Comparison of ENCODE assay signal across 25 cellular contexts in genomic region chr2:149180226-149180875, GRCh38.
DNase-seq lines count a peak whose midpoint lies in the region; ATAC-seq and TF ChIP-seq lines count a peak whose summit lies in the region.
"Had no signal": no experiment of that assay in that cellular context is flagged by ENCODE, and none has a peak within 500 bp of the region (broad histone marks: within the 10 kb centered on the region; RNA-seq: fewer than 3 reads in every experiment).

No MANE protein-coding gene starts in this region.

- H3K27ac ChIP-seq in foreskin keratinocyte (no peak overlapping the region), lower lobe of right lung (no peak overlapping the region)
- H3K27ac ChIP-seq: ovary, sigmoid colon, thoracic aorta had no signal

- CTCF ChIA-PET in BJ (lab: Yijun Ruan, JAX), result interaction anchor here (0.6 kb wide), 1 partner anchor 515 kb away, joined by 3 read pairs; no protein-coding TSS in a partner anchor

- H3K4me3 ChIP-seq in BJ (ENCODE audit: low read depth, low read length), result no peak overlapping the region
- no peak overlapping the region for H3K4me3 ChIP-seq in lower lobe of right lung
- H3K4me3 ChIP-seq: ovary, sigmoid colon, thoracic aorta had no signal

- DNase-seq in BJ (ENCODE audit: low read depth) (peak; percentile 14), M059J (ENCODE audit: low read depth) (peak; percentile 30), foreskin keratinocyte (no peak), progenitor cell of endocrine pancreas (ENCODE audit: low spot score, unreplicated experiment) (no peak), GDM1 (lab: John Stamatoyannopoulos, UW) (no peak), AML-193 (lab: John Stamatoyannopoulos, UW) (no peak), lower lobe of right lung (no peak)
- DNase-seq in activated CD4-positive, alpha-beta T cell treated with anti-CD3 and anti-CD28 coated beads, Interleukin-2, amount 50 U/mL, for 48 hours, result no peak
- DNase-seq: activated naive CD4-positive, alpha-beta T cell treated with anti-CD3 and anti-CD28 coated beads for 36 hours; activated T-cell treated with anti-CD3 and anti-CD28 coated beads, Interleukin-2, amount 50 U/mL, for 48 hours; aorta; CD8-positive, alpha-beta memory T cell; cerebellar nuclear complex; DMS53; head of caudate nucleus; NCI-H1105 treated with DMSO at 0.1 percent for 48 hours; NCI-H2081; ovary; sigmoid colon; stimulated activated CD4-positive, alpha-beta T cell treated with anti-CD3 and anti-CD28 coated beads, Interleukin-1b, Interleukin-23, amount 100 ng/mL, for 48 hours; T-helper 9 cell had no signal

- H3K36me3 ChIP-seq in BJ (ENCODE audit: control insufficient read depth, insufficient read depth, low read length), result no peaks in the 10 kb centered on the region
- H3K36me3 ChIP-seq in lower lobe of right lung, result no peaks in the 10 kb centered on the region
- H3K36me3 ChIP-seq: ovary, sigmoid colon, thoracic aorta had no signal

- H3K27me3 ChIP-seq in BJ (ENCODE audit: control insufficient read depth, insufficient read depth, low read length) (no peaks in the 10 kb centered on the region), foreskin keratinocyte (no peaks in the 10 kb centered on the region), lower lobe of right lung (ENCODE audit: low read depth) (no peaks in the 10 kb centered on the region)
- H3K27me3 ChIP-seq: ovary, sigmoid colon had no signal

- H3K9me3 ChIP-seq in lower lobe of right lung, result no peaks in the 10 kb centered on the region
- H3K9me3 ChIP-seq: ovary, sigmoid colon, thoracic aorta had no signal

- peaks cover 9% of the 10 kb centered on the region for H3K4me1 ChIP-seq in foreskin keratinocyte
- no peaks in the 10 kb centered on the region for H3K4me1 ChIP-seq in lower lobe of right lung
- H3K4me1 ChIP-seq: sigmoid colon had no signal

- peaks cover 21% of the 10 kb centered on the region for H3K36me3 Mint-ChIP-seq in progenitor cell of endocrine pancreas (ENCODE audit: insufficient read depth)
- H3K36me3 Mint-ChIP-seq: CD8-positive, alpha-beta memory T cell; stimulated activated memory B cell treated with anti-CD40 and anti-IgM and Interleukin-4, amounts not matched to agents 10 μg/mL and 1 μg/mL and 100 μg/mL, for 72 hours had no signal

- peaks cover 40% of the 10 kb centered on the region for H3K4me1 Mint-ChIP-seq in progenitor cell of endocrine pancreas (ENCODE audit: low read depth)
- H3K4me1 Mint-ChIP-seq: CD8-positive, alpha-beta memory T cell; stimulated activated memory B cell treated with anti-CD40 and anti-IgM and Interleukin-4, amounts not matched to agents 10 μg/mL and 1 μg/mL and 100 μg/mL, for 72 hours had no signal

- no peak overlapping the region for H3K4me3 Mint-ChIP-seq in progenitor cell of endocrine pancreas (ENCODE audit: low read depth)
- H3K4me3 Mint-ChIP-seq: activated naive CD4-positive, alpha-beta T cell treated with anti-CD3 and anti-CD28 coated beads for 36 hours; CD8-positive, alpha-beta memory T cell; stimulated activated memory B cell treated with anti-CD40 and anti-IgM and Interleukin-4, amounts not matched to agents 10 μg/mL and 1 μg/mL and 100 μg/mL, for 72 hours had no signal

- no peaks in the 10 kb centered on the region for H3K9me3 Mint-ChIP-seq in progenitor cell of endocrine pancreas (ENCODE audit: low read depth)
- H3K9me3 Mint-ChIP-seq: activated naive CD4-positive, alpha-beta T cell treated with anti-CD3 and anti-CD28 coated beads for 36 hours; CD8-positive, alpha-beta memory T cell; stimulated activated memory B cell treated with anti-CD40 and anti-IgM and Interleukin-4, amounts not matched to agents 10 μg/mL and 1 μg/mL and 100 μg/mL, for 72 hours had no signal

- H3K27ac Mint-ChIP-seq in progenitor cell of endocrine pancreas, result peak overlapping the region; percentile 68
- H3K27ac Mint-ChIP-seq: activated naive CD4-positive, alpha-beta T cell treated with anti-CD3 and anti-CD28 coated beads for 36 hours; CD8-positive, alpha-beta memory T cell; stimulated activated memory B cell treated with anti-CD40 and anti-IgM and Interleukin-4, amounts not matched to agents 10 μg/mL and 1 μg/mL and 100 μg/mL, for 72 hours had no signal

- intact Hi-C loops in lower lobe of right lung (cut with DNase I), result no loop called here

- no peak for TF ChIP-seq CTCF in BJ (IDR thresholded peaks at IDR 0.05; ENCODE audit: insufficient read depth, low read depth, low read length)
- TF ChIP-seq CTCF in foreskin keratinocyte (conservative IDR thresholded peaks at IDR 0.05), result no peak
- no peak for TF ChIP-seq CTCF in progenitor cell of endocrine pancreas (IDR thresholded peaks at IDR 0.05; ENCODE audit: unreplicated experiment)
- no peak for TF ChIP-seq CTCF in lower lobe of right lung (IDR thresholded peaks at IDR 0.05)

- ATAC-seq in foreskin keratinocyte, result peak; percentile 40
- ATAC-seq in lower lobe of right lung, result no peak
- ATAC-seq: activated CD4-positive, CD25-positive, alpha-beta regulatory T cell treated with anti-CD3 and anti-CD28 coated beads, Interleukin-2, amount 50 U/mL, for 24 hours; esophagus mucosa; stimulated activated memory B cell treated with anti-CD40 and anti-IgM and Interleukin-4, amounts not matched to agents 10 μg/mL and 1 μg/mL and 100 μg/mL, for 72 hours had no signal

- POLR2A ChIA-PET in BJ (lab: Charles Lee), result no interaction called here

- H3K27me3 Mint-ChIP-seq in progenitor cell of endocrine pancreas, result no peaks in the 10 kb centered on the region

Comparison
In these comparisons a context has a peak if more than half of its experiments do, and no peak if none do; other contexts are left out.
1. DNase-seq: peak in BJ (single experiment) and M059J (single experiment); none in foreskin keratinocyte (0 of 2), progenitor cell of endocrine pancreas (single experiment), activated CD4-positive, alpha-beta T cell treated with anti-CD3 and anti-CD28 coated beads, Interleukin-2, amount 50 U/mL, for 48 hours (0 of 2), GDM1 (single experiment), AML-193 (0 of 2) and lower lobe of right lung (single experiment).